ENCODE assay signal across 30 cellular contexts in genomic region chr4:90152024-90152423, GRCh38. TPM values are rescaled to one million over a fixed set of nuclear protein-coding genes. Genes with fewer than 3 reads are reported as not detected.
"Had no signal": no experiment of that assay in that cellular context is flagged by ENCODE, and none has a peak within 500 bp of the region (broad histone marks: within the 10 kb centered on the region; RNA-seq: fewer than 3 reads in every experiment).

No MANE protein-coding gene starts in this region.

- H3K36me3 ChIP-seq: ascending aorta, breast epithelium, cardiac muscle cell, esophagus squamous epithelium, gastroesophageal sphincter, heart right ventricle had no signal

- DNase-seq: activated CD4-positive, alpha-beta memory T cell treated with anti-CD3 and anti-CD28 coated beads, Interleukin-2, amount 10 ng/mL, durations not matched to agents 7 days and 5 days; activated CD4-positive, alpha-beta T cell treated with anti-CD3 and anti-CD28 coated beads for 1 hour; activated CD4-positive, alpha-beta T cell treated with anti-CD3 and anti-CD28 coated beads for 4 hours; activated CD4-positive, alpha-beta T cell treated with anti-CD3 and anti-CD28 coated beads, Interleukin-2, amount 10 ng/mL, durations not matched to agents 7 days and 5 days; activated CD4-positive, alpha-beta T cell treated with anti-CD3 and anti-CD28 coated beads, Interleukin-2, amount 50 U/mL, for 4 hours; activated CD8-positive, alpha-beta memory T cell treated with anti-CD3 and anti-CD28 coated beads, Interleukin-2, amount 50 U/mL, for 48 hours; activated gamma-delta T cell; activated naive CD4-positive, alpha-beta T cell; activated naive CD4-positive, alpha-beta T cell treated with anti-CD3 and anti-CD28 coated beads, Interleukin-2, amount 10 ng/mL, durations not matched to agents 7 days and 5 days; activated naive CD8-positive, alpha-beta T cell treated with anti-CD3 and anti-CD28 coated beads, Interleukin-2, amount 10 ng/mL, durations not matched to agents 7 days and 5 days; activated T-cell treated with anti-CD3 and anti-CD28 coated beads for 4 hours; activated T-cell treated with anti-CD3 and anti-CD28 coated beads, Interleukin-2, amount 50 U/mL, for 24 hours; activated T-cell treated with anti-CD3 and anti-CD28 coated beads, Interleukin-2, amount 50 U/mL, for 72 hours; dermis blood vessel endothelial cell; effector CD4-positive, alpha-beta T cell; effector memory CD8-positive, alpha-beta T cell; erythroblast; esophagus squamous epithelium; foreskin melanocyte; heart right ventricle; T-helper 17 cell; T1000 had no signal

- H3K79me2 ChIP-seq: hepatocyte had no signal

- H3K27ac ChIP-seq: ascending aorta, breast epithelium, cardiac muscle cell, coronary artery, esophagus squamous epithelium, gastroesophageal sphincter, heart right ventricle, hepatocyte had no signal

- H3K4me3 ChIP-seq: ascending aorta, breast epithelium, cardiac muscle cell, coronary artery, esophagus squamous epithelium, gastroesophageal sphincter, heart right ventricle, hepatocyte had no signal

- H2AFZ ChIP-seq: hepatocyte had no signal

- H3K27me3 ChIP-seq: ascending aorta, breast epithelium, cardiac muscle cell, gastroesophageal sphincter, heart right ventricle, hepatocyte had no signal

- H3K4me2 ChIP-seq: hepatocyte had no signal

- ATAC-seq: activated naive CD4-positive, alpha-beta T cell treated with anti-CD3 and anti-CD28 coated beads, Interleukin-2, amount 50 U/mL, for 72 hours; activated T-cell treated with anti-CD3 and anti-CD28 coated beads, Interleukin-2, amount 50 U/mL, for 72 hours; effector memory CD8-positive, alpha-beta T cell; gastroesophageal sphincter; heart right ventricle; T-helper 17 cell had no signal

- H3K9me3 ChIP-seq: ascending aorta, breast epithelium, esophagus squamous epithelium, gastroesophageal sphincter had no signal

- H3K4me1 ChIP-seq: ascending aorta, breast epithelium, esophagus squamous epithelium, gastroesophageal sphincter, heart right ventricle had no signal

RNA-seq across cellular contexts. Expression of gene CCSER1, which starts 24.8 kb away (rescaled TPM):
- polyA plus RNA-seq: fibroblast of lung had no signal
